7 cellular contexts compared by ENCODE assay signal in genomic region chr9:135361668-135362067, GRCh38.
DNase-seq lines count a peak whose midpoint lies in the region; ATAC-seq, FAIRE-seq and TF ChIP-seq lines count a peak whose summit lies in the region.
"Not testable (repeated sequence)": the region's sequence is repeated elsewhere in the genome, so short reads cannot be mapped to it uniquely, and the experiment has no call there.

No MANE protein-coding gene starts in this region.

- H3K4me3 ChIP-seq in HEK293 (ENCODE audit: low read depth, low read length); astrocyte (ENCODE audit: insufficient read depth, low read depth, low read length); HepG2 (replicated peaks in 1 of 3; ENCODE audit: insufficient read depth in 1 of 3, low read depth in 2 of 3, low read length in 3 of 3): not testable (repeated sequence)

- H3K4me3 Mint-ChIP-seq in T-helper 2 cell treated with Interferon-gamma antibody and Interleukin-4, amounts not matched to agents 5 μg/mL and 100 μg/mL, for 36 hours; astrocyte (ENCODE audit: unreplicated experiment); glutamatergic neuron (ENCODE audit: unreplicated experiment): not testable (repeated sequence)

- not testable (repeated sequence) for H3K9ac ChIP-seq in astrocyte (ENCODE audit: low read length); HepG2 (ENCODE audit: insufficient read depth, low read depth, low read length)

- intact Hi-C loops in HepG2 (cut with micrococcal nuclease; ENCODE audit: unreplicated experiment), result not testable (repeated sequence)

- not testable (repeated sequence) for H3K9me3 ChIP-seq in HEK293 (ENCODE audit: control insufficient read depth, insufficient read depth, low read depth, low read length); astrocyte (ENCODE audit: insufficient read depth, low read depth, low read length); HepG2 (ENCODE audit: low read length)

- not testable (repeated sequence) for DNase-seq in GM18507 (ENCODE audit: extremely low spot score, insufficient read length, low read depth); T-helper 2 cell treated with Interferon-gamma antibody and Interleukin-4, amounts not matched to agents 5 μg/mL and 100 μg/mL, for 36 hours (ENCODE audit: low spot score); astrocyte (ENCODE audit: low read depth); glutamatergic neuron; HepG2 (ENCODE audit: low spot score); urothelium cell line (ENCODE audit: low spot score)

- H3K27me3 ChIP-seq in astrocyte (ENCODE audit: insufficient read depth, low read length), result not testable (repeated sequence)
- peaks cover 8 to 39% of the 10 kb centered on the region in 2 experiments; a peak in 3 of 5 replicates for H3K27me3 ChIP-seq in HepG2 (ENCODE audit: control insufficient read depth in 1 of 2, insufficient read depth in 2 of 2, low read length in 2 of 2)

- POLR2A ChIA-PET in HEK293 (lab: Yijun Ruan, JAX); HepG2 (lab: Yijun Ruan, JAX): not testable (repeated sequence)

- H3K27ac ChIP-seq in HEK293 (ENCODE audit: extremely low read depth, low read depth, low read length); astrocyte (ENCODE audit: low read depth, low read length); HepG2 (ENCODE audit: extremely low read length, insufficient read depth, low read length): not testable (repeated sequence)

- in situ Hi-C loops in HepG2 (cut with HindIII; ENCODE audit: extremely low pct_ligation_motif_present, low pct_unique_long_range_greater_than_20kb), result not testable (repeated sequence)

- not testable (repeated sequence) for H3K36me3 ChIP-seq in HEK293 (ENCODE audit: control insufficient read depth in 2 of 2, insufficient read depth in 1 of 2, low read length in 2 of 2); astrocyte (ENCODE audit: insufficient read depth, low read length); HepG2 (replicated peaks in 1 of 2; ENCODE audit: control insufficient read depth in 1 of 2, insufficient read depth in 2 of 2, low read length in 2 of 2)

- not testable (repeated sequence) for ATAC-seq in HepG2

- H4K20me1 ChIP-seq in astrocyte (ENCODE audit: insufficient read depth, low read length); HepG2 (ENCODE audit: insufficient read depth, low read length): not testable (repeated sequence)

- H3K27ac Mint-ChIP-seq in T-helper 2 cell treated with Interferon-gamma antibody and Interleukin-4, amounts not matched to agents 5 μg/mL and 100 μg/mL, for 36 hours, result peak overlapping the region; percentile 75
- not testable (repeated sequence) for H3K27ac Mint-ChIP-seq in astrocyte (ENCODE audit: unreplicated experiment)
- H3K27ac Mint-ChIP-seq in glutamatergic neuron (ENCODE audit: unreplicated experiment), result peak overlapping the region; percentile 10

- not testable (repeated sequence) for H3K4me2 ChIP-seq in astrocyte (ENCODE audit: low read length); HepG2 (ENCODE audit: low read depth, low read length)

- H2AFZ ChIP-seq in astrocyte (ENCODE audit: low read depth, low read length); HepG2 (ENCODE audit: low read length): not testable (repeated sequence)

- TF ChIP-seq EP300 in HepG2 (IDR thresholded peaks at IDR 0.05; ENCODE audit: low read depth in 2 of 2, low read length in 2 of 2); HepG2 (CRISPR knock-in tag; IDR thresholded peaks at IDR 0.05; ENCODE audit: borderline replicate concordance): not testable (repeated sequence)

- H3K36me3 Mint-ChIP-seq in T-helper 2 cell treated with Interferon-gamma antibody and Interleukin-4, amounts not matched to agents 5 μg/mL and 100 μg/mL, for 36 hours (ENCODE audit: low read depth); astrocyte (ENCODE audit: low read depth, unreplicated experiment); glutamatergic neuron (ENCODE audit: unreplicated experiment): not testable (repeated sequence)

- not testable (repeated sequence) for BruUV-seq in HepG2 (replicated peaks; lab: Mats Ljungman, UMichigan)

- H3K27me3 Mint-ChIP-seq in T-helper 2 cell treated with Interferon-gamma antibody and Interleukin-4, amounts not matched to agents 5 μg/mL and 100 μg/mL, for 36 hours (ENCODE audit: low read depth); glutamatergic neuron (ENCODE audit: unreplicated experiment): not testable (repeated sequence)
- peaks cover 28% of the 10 kb centered on the region for H3K27me3 Mint-ChIP-seq in astrocyte (ENCODE audit: low read depth, unreplicated experiment)

- CTCF ChIA-PET in HEK293 (lab: Yijun Ruan, JAX), result interaction anchor here (0.6 kb wide), 1 partner anchor 510 kb away, joined by 3 read pairs; no protein-coding TSS in a partner anchor
- CTCF ChIA-PET in HepG2 (lab: Yijun Ruan, JAX; ENCODE audit: low intra/inter-chr PET ratio, low total read pairs), result not testable (repeated sequence)

- not testable (repeated sequence) for H3K9me3 Mint-ChIP-seq in T-helper 2 cell treated with Interferon-gamma antibody and Interleukin-4, amounts not matched to agents 5 μg/mL and 100 μg/mL, for 36 hours; astrocyte (ENCODE audit: unreplicated experiment); glutamatergic neuron (ENCODE audit: unreplicated experiment)

- not testable (repeated sequence) for TF ChIP-seq CTCF in HEK293 (tag by site-specific recombination; IDR thresholded peaks at IDR 0.05); astrocyte (IDR thresholded peaks at IDR 0.05; ENCODE audit: insufficient read depth, low read depth, low read length); glutamatergic neuron (IDR thresholded peaks at IDR 0.05; ENCODE audit: partially characterized antibody, unreplicated experiment); HepG2 (CRISPR knock-in tag; IDR thresholded peaks at IDR 0.05)

- not testable (repeated sequence) for TF ChIP-seq POLR2A in HepG2 (IDR thresholded peaks at IDR 0.05; ENCODE audit: insufficient read depth in 1 of 2, low read depth in 2 of 2, low read length in 2 of 2)

- FAIRE-seq in GM18507 (lab: Jason Lieb, UNC), result peak; percentile 12
- peak; percentile 5 for FAIRE-seq in astrocyte (lab: Jason Lieb, UNC)
- FAIRE-seq in HepG2 (lab: Jason Lieb, UNC), result peak; percentile 23
- FAIRE-seq in urothelium cell line (lab: Jason Lieb, UNC), result peak; percentile 58

- H3K79me2 ChIP-seq in astrocyte (ENCODE audit: insufficient read depth, low read length); HepG2 (ENCODE audit: insufficient read depth, low read length): not testable (repeated sequence)

- H3K4me1 ChIP-seq in HEK293 (ENCODE audit: control insufficient read depth, insufficient read depth, low read length); astrocyte (ENCODE audit: insufficient read depth, low read length); HepG2 (ENCODE audit: insufficient read depth, low read length): not testable (repeated sequence)

- H3K4me1 Mint-ChIP-seq in T-helper 2 cell treated with Interferon-gamma antibody and Interleukin-4, amounts not matched to agents 5 μg/mL and 100 μg/mL, for 36 hours (ENCODE audit: low read depth), result peaks cover 14% of the 10 kb centered on the region
- not testable (repeated sequence) for H3K4me1 Mint-ChIP-seq in astrocyte (ENCODE audit: low read depth, unreplicated experiment)
- peaks cover 11% of the 10 kb centered on the region for H3K4me1 Mint-ChIP-seq in glutamatergic neuron (ENCODE audit: low read depth, unreplicated experiment)

- TF ChIP-seq RAD21 in HepG2 (CRISPR knock-in tag; IDR thresholded peaks at IDR 0.05), result not testable (repeated sequence)

TF ChIP-seq in HEK293, 187 proteins besides CTCF, POLR2A, EP300 and RAD21:
- peak; percentile 74 for TF ChIP-seq EGR2 (tag by site-specific recombination; IDR thresholded peaks at IDR 0.05; ENCODE audit: low read depth)
- peak; percentile 52; the same call in 1 of the 2 replicates for TF ChIP-seq ZFHX2 (tag by site-specific recombination; conservative IDR thresholded peaks at IDR 0.05)
